8 cellular contexts compared by ENCODE assay signal in the genomic region with DNA sequence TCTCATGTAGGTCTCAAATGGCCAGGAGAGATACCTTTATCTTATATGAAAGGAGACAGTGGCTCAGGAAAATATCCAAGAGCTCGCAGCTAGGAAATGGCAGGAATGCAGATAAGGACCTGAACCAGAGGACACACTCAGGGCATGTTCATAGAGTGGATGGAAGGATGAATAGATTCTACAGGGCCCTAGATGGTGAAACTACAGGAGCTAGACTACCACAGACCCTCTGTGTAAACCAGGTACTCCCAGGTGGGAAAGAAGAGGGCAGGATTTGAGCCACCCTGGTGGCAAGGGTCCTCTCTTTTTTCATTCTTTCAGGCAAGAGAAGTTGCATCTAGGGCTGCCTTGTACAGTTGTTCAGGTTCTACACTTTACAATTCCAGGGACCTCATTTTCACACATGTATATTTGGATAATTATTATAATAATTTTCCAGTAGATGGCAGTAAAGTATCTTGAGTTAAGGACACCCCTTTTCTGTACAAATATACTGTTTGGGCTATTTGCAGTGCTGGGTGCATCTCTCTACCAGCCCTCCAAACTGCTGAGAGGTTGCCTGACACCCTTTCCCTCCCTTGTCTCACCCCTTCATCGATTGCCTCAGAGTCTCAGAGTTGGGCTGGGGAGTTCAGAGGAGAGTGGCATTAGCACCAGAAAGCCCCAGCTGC. TPM values are rescaled to one million over a fixed set of nuclear protein-coding genes. Genes with fewer than 3 reads are reported as not detected.
A peak's percentile ranks its signal among the peaks of the same experiment; 100 is the strongest.
DNase-seq lines count a peak whose midpoint lies in the region; ATAC-seq and TF ChIP-seq lines count a peak whose summit lies in the region.

No MANE protein-coding gene starts in this region.

- CTCF ChIA-PET in Calu3 (lab: Charles Lee) = interaction anchor here (0.9 to 3.2 kb wide), 13 partner anchors 9 to 279 kb away, joined by 3 to 33 read pairs (median 7); partner anchors contain the start of genes SAMD15 and TMED8

- peak in 1 of 2 donors; percentile 28 for ATAC-seq in CD4-positive, CD25-positive, alpha-beta regulatory T cell (ENCODE audit: low read depth in 2 of 2)

- H3K36me3 ChIP-seq in CD4-positive, CD25-positive, alpha-beta regulatory T cell (ENCODE audit: control insufficient read depth, insufficient read depth, low read length) = no peaks in the 10 kb centered on the region
- H3K36me3 ChIP-seq in esophagus muscularis mucosa = no peaks in the 10 kb centered on the region

- H3K27ac ChIP-seq in CD4-positive, CD25-positive, alpha-beta regulatory T cell (ENCODE audit: insufficient read depth, low read length, poor library complexity, severe bottlenecking) = no peak overlapping the region
- H3K27ac ChIP-seq in esophagus muscularis mucosa (replicated peaks in 1 of 4) = no peak overlapping the region

- H3K4me3 Mint-ChIP-seq in CD4-positive, CD25-positive, alpha-beta regulatory T cell = no peak overlapping the region
- H3K4me3 Mint-ChIP-seq in activated T-cell treated with anti-CD3 and anti-CD28 coated beads, Interleukin-2, amount 50 U/mL, for 24 hours = no peak overlapping the region
- H3K4me3 Mint-ChIP-seq in Calu3 (ENCODE audit: low read depth, unreplicated experiment) = no peak overlapping the region

- H3K27me3 ChIP-seq in CD4-positive, CD25-positive, alpha-beta regulatory T cell (ENCODE audit: control insufficient read depth, insufficient read depth, low read length) = peaks cover 17% of the 10 kb centered on the region
- peaks cover 0 to 38% (median 1%) of the 10 kb centered on the region in 4 donors for H3K27me3 ChIP-seq in esophagus muscularis mucosa

- no peak for TF ChIP-seq EP300 in esophagus muscularis mucosa (IDR thresholded peaks at IDR 0.05)

- H3K36me3 Mint-ChIP-seq in CD4-positive, CD25-positive, alpha-beta regulatory T cell = no peaks in the 10 kb centered on the region
- no peaks in the 10 kb centered on the region for H3K36me3 Mint-ChIP-seq in activated T-cell treated with anti-CD3 and anti-CD28 coated beads, Interleukin-2, amount 50 U/mL, for 24 hours (ENCODE audit: low read depth)
- no peaks in the 10 kb centered on the region for H3K36me3 Mint-ChIP-seq in Calu3 (ENCODE audit: insufficient read depth, unreplicated experiment)

- no peak overlapping the region for H3K4me3 ChIP-seq in CD4-positive, CD25-positive, alpha-beta regulatory T cell (ENCODE audit: low read depth, low read length)
- no peak overlapping the region for H3K4me3 ChIP-seq in esophagus muscularis mucosa

- no peak for TF ChIP-seq POLR2A in esophagus muscularis mucosa (IDR thresholded peaks at IDR 0.05; ENCODE audit: low read depth)

- WGBS in esophagus muscularis mucosa = 66% methylated on average over 2 of the region's 2 CpGs

- no peak overlapping the region for H3K27ac Mint-ChIP-seq in CD4-positive, CD25-positive, alpha-beta regulatory T cell
- H3K27ac Mint-ChIP-seq in activated T-cell treated with anti-CD3 and anti-CD28 coated beads, Interleukin-2, amount 50 U/mL, for 24 hours = no peak overlapping the region
- no peak overlapping the region for H3K27ac Mint-ChIP-seq in Calu3 (ENCODE audit: unreplicated experiment)

- TF ChIP-seq CTCF in esophagus muscularis mucosa (IDR thresholded peaks at IDR 0.05) (peak in 2 of 3 experiments; percentile 23 to 32), Calu3 (IDR thresholded peaks at IDR 0.05; ENCODE audit: unreplicated experiment) (no peak)

- peak in 2 of 3 donors; percentile 23 to 28 for DNase-seq in CD4-positive, CD25-positive, alpha-beta regulatory T cell
- DNase-seq in HuH-7.5 (ENCODE audit: low spot score) = peak; percentile 32
- peak; percentile 52 for DNase-seq in OCI-M1 (lab: John Stamatoyannopoulos, UW)
- DNase-seq in esophagus muscularis mucosa (ENCODE audit: extremely low spot score) = no peak
- DNase-seq in superior temporal gyrus (ENCODE audit: extremely low spot score) = peak; percentile 73
- no peak for DNase-seq in activated effector memory CD4-positive, alpha-beta T cell treated with Interleukin-2 at 50 U/mL for 16 hours
- no peak for DNase-seq in activated T-cell treated with anti-CD3 and anti-CD28 coated beads, Interleukin-2, amount 50 U/mL, for 24 hours
- no peak for DNase-seq in Calu3

- H3K4me1 Mint-ChIP-seq in CD4-positive, CD25-positive, alpha-beta regulatory T cell = no peaks in the 10 kb centered on the region
- no peaks in the 10 kb centered on the region for H3K4me1 Mint-ChIP-seq in activated T-cell treated with anti-CD3 and anti-CD28 coated beads, Interleukin-2, amount 50 U/mL, for 24 hours (ENCODE audit: low read depth)
- H3K4me1 Mint-ChIP-seq in Calu3 (ENCODE audit: low read depth, unreplicated experiment) = no peaks in the 10 kb centered on the region

- intact Hi-C loops in esophagus muscularis mucosa (cut with DNase I) (loop anchor here (5.0 kb wide), 1 partner anchor 165 kb away; no protein-coding TSS in a partner anchor), Calu3 (cut with micrococcal nuclease; ENCODE audit: unreplicated experiment) (loop anchor here (1.0 to 2.0 kb wide), 4 partner anchors 61 to 275 kb away; no protein-coding TSS in a partner anchor)

- H3K9me3 ChIP-seq in CD4-positive, CD25-positive, alpha-beta regulatory T cell (ENCODE audit: control insufficient read depth in 2 of 2, low read length in 2 of 2) = no peaks in the 10 kb centered on the region
- no peaks in the 10 kb centered on the region for H3K9me3 ChIP-seq in esophagus muscularis mucosa

- no peaks in the 10 kb centered on the region for H3K4me1 ChIP-seq in CD4-positive, CD25-positive, alpha-beta regulatory T cell (ENCODE audit: control insufficient read depth, insufficient read depth, low read length, poor library complexity, severe bottlenecking)
- H3K4me1 ChIP-seq in esophagus muscularis mucosa = no peaks in the 10 kb centered on the region

- BruUV-seq in Calu3 (replicated peaks; lab: Mats Ljungman, UMichigan) = no TSS peak

- H3K9me3 Mint-ChIP-seq in CD4-positive, CD25-positive, alpha-beta regulatory T cell = peaks cover 0 to 6% (median 0%) of the 10 kb centered on the region in 7 donors
- H3K9me3 Mint-ChIP-seq in activated T-cell treated with anti-CD3 and anti-CD28 coated beads, Interleukin-2, amount 50 U/mL, for 24 hours = no peaks in the 10 kb centered on the region
- no peaks in the 10 kb centered on the region for H3K9me3 Mint-ChIP-seq in Calu3 (ENCODE audit: low read depth, unreplicated experiment)

- peaks cover 28% of the 10 kb centered on the region for H3K27me3 Mint-ChIP-seq in CD4-positive, CD25-positive, alpha-beta regulatory T cell
- peaks cover 61% of the 10 kb centered on the region for H3K27me3 Mint-ChIP-seq in activated T-cell treated with anti-CD3 and anti-CD28 coated beads, Interleukin-2, amount 50 U/mL, for 24 hours
- peaks cover 63% of the 10 kb centered on the region for H3K27me3 Mint-ChIP-seq in Calu3 (ENCODE audit: unreplicated experiment)

RNA-seq across cellular contexts. Expression of gene ZDHHC22, which starts 10.5 kb away (rescaled TPM):
- not detected for total RNA-seq in CD4-positive, CD25-positive, alpha-beta regulatory T cell
- polyA plus RNA-seq in CD4-positive, CD25-positive, alpha-beta regulatory T cell = not detected
- total RNA-seq in esophagus muscularis mucosa = under 1 TPM in 1 of 4 donors, not detected in 3; 0.13 TPM
- total RNA-seq in Calu3 (2022) = not detected in 2 replicates

RNA-seq across cellular contexts. Expression of gene TMEM63C, which starts 29.5 kb away (rescaled TPM):
- total RNA-seq in CD4-positive, CD25-positive, alpha-beta regulatory T cell = 1.2 TPM
- polyA plus RNA-seq in CD4-positive, CD25-positive, alpha-beta regulatory T cell = not detected
- total RNA-seq in esophagus muscularis mucosa = 1 to 10 TPM in 2 of 4 donors, under 1 TPM in 2; 0.83 to 5.0 (median 1.1) TPM
- total RNA-seq in Calu3 (2022) = 1.1 and 2.1 TPM in 2 replicates

RNA-seq across cellular contexts. Expression of gene CIPC, which starts 54.0 kb away (rescaled TPM):
- total RNA-seq in CD4-positive, CD25-positive, alpha-beta regulatory T cell = 12.3 TPM
- polyA plus RNA-seq in CD4-positive, CD25-positive, alpha-beta regulatory T cell = 10 to 100 TPM; 11.4 to 14.2 (median 12.5) TPM
- 10 to 100 TPM; 37.1 to 63.0 (median 46.5) TPM for total RNA-seq in esophagus muscularis mucosa
- total RNA-seq in Calu3 (2022) = 16.5 and 18.9 TPM in 2 replicates

Comparison
In these comparisons a context has a peak if more than half of its experiments do, and no peak if none do; other contexts are left out.
1. DNase-seq: peak in CD4-positive, CD25-positive, alpha-beta regulatory T cell (2 of 3), HuH-7.5 (single experiment), OCI-M1 (single experiment) and superior temporal gyrus (single experiment); none in esophagus muscularis mucosa (single experiment), activated effector memory CD4-positive, alpha-beta T cell treated with Interleukin-2 at 50 U/mL for 16 hours (single experiment), activated T-cell treated with anti-CD3 and anti-CD28 coated beads, Interleukin-2, amount 50 U/mL, for 24 hours (single experiment) and Calu3 (single experiment).